In genomic region chr11:76280882-76281557, GRCh38 we compare ENCODE assay signal across 31 cellular contexts.
"Had no signal": no experiment of that assay in that cellular context is flagged by ENCODE, and none has a peak within 500 bp of the region (broad histone marks: within the 10 kb centered on the region; RNA-seq: fewer than 3 reads in every experiment).

No MANE protein-coding gene starts in this region.

- ATAC-seq: activated CD8-positive, alpha-beta T cell treated with anti-CD3 and anti-CD28 coated beads for 36 hours; activated naive CD4-positive, alpha-beta T cell treated with anti-CD3 and anti-CD28 coated beads, Interleukin-2, amount 50 U/mL, for 72 hours; activated T-cell treated with anti-CD3 and anti-CD28 coated beads, Interleukin-2, amount 50 U/mL, for 72 hours; body of pancreas; Panc1 had no signal

- H3K4me1 ChIP-seq: body of pancreas, breast epithelium had no signal

- DNase-seq: activated CD4-positive, alpha-beta T cell treated with anti-CD3 and anti-CD28 coated beads, Interleukin-2, amount 10 ng/mL, durations not matched to agents 24 days and 14 days; activated CD4-positive, alpha-beta T cell treated with anti-CD3 and anti-CD28 coated beads, Interleukin-2, amount 50 U/mL, for 4 hours; activated CD8-positive, alpha-beta T cell treated with anti-CD3 and anti-CD28 coated beads for 36 hours; activated gamma-delta T cell; activated naive CD4-positive, alpha-beta T cell treated with Interleukin-2 at 50 U/mL for 16 hours; activated T-cell treated with anti-CD3 and anti-CD28 coated beads, Interleukin-2, amount 50 U/mL, for 1 hour; activated T-cell treated with anti-CD3 and anti-CD28 coated beads, Interleukin-2, amount 50 U/mL, for 72 hours; adrenal gland; body of pancreas; KG1; MM.1S; MV-4-11; NCI-H1092; NCI-H146; NCI-H187; NCI-H2029 treated with DMSO at 0.1 percent for 48 hours; NCI-H2107; NCI-H2171 treated with DMSO at 0.1 percent for 48 hours; NCI-H2227 treated with DMSO at 0.1 percent for 48 hours; NCI-H446; NCI-H526 treated with DMSO at 0.1 percent for 48 hours; NCI-H82; SHP77; SJCRH30; T1000 had no signal

- FAIRE-seq: astrocyte, TTC549 had no signal

- H3K36me3 ChIP-seq: adrenal gland, breast epithelium, SJCRH30 had no signal

- H3K27ac ChIP-seq: adrenal gland, body of pancreas, breast epithelium, SJCRH30, SK-N-MC had no signal

- H3K27me3 ChIP-seq: adrenal gland, body of pancreas, breast epithelium, SJCRH30 had no signal

- H3K4me3 ChIP-seq: adrenal gland, body of pancreas, breast epithelium, SJCRH30, SK-N-MC had no signal

- H3K9me3 ChIP-seq: adrenal gland, body of pancreas, breast epithelium, SJCRH30 had no signal
